1 cellular context compared by ENCODE assay signal in the genomic region with DNA sequence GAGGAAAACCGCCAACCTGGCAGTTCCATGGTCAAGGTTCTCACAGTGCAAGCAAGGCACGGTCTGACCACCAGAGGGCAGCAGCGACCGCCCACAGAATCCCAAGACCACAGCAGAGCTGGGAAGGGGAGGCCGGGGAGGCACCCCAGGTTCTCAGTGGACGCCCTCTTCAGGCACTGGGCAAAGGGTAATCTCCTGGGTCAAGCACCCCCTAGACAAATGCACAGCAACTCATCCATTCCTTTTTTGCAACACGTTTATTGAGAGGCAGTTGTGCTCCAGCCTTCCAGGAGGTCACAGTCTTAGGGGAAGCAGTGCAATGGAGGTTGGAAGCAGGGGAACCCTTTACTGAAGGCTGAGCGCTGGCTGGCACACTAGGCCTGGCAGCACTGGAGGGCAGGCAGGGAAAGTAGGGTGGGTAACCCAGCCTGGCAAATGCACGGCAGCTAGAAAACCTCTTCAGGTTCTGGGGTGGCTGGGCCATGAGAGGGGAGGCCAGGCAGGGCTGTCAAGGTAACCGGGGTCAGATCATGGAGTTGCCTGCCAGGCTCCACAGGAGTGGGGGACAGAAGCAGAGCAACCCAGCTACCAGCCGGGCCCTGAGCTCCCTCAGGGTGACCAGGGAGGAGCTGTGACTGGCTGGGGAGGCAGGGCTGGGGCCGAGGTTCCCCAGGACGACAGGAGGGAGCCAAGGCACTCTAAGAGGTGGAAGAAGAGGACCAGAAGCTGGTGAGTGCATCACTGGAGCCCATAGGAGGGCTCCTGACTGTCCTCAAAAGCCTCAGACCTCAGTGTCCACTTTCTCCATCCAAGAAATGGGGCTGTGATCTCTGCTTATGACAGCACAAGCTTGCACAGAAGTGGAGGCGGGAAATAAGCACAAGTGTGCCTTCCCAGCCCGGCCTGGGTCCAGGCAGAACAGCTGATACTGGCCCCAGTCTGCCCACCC.
TF ChIP-seq lines count a peak whose summit lies in the region.

No MANE protein-coding gene starts in this region.

TF ChIP-seq in HepG2, 621 proteins besides CTCF, POLR2A, EP300 and RAD21 (continued from another document and continues in another):
- TF ChIP-seq AGO2 (optimal IDR thresholded peaks at IDR 0.05; ENCODE audit: low read depth, low read length), result peak; percentile 44
- TF ChIP-seq, protein P1, sequence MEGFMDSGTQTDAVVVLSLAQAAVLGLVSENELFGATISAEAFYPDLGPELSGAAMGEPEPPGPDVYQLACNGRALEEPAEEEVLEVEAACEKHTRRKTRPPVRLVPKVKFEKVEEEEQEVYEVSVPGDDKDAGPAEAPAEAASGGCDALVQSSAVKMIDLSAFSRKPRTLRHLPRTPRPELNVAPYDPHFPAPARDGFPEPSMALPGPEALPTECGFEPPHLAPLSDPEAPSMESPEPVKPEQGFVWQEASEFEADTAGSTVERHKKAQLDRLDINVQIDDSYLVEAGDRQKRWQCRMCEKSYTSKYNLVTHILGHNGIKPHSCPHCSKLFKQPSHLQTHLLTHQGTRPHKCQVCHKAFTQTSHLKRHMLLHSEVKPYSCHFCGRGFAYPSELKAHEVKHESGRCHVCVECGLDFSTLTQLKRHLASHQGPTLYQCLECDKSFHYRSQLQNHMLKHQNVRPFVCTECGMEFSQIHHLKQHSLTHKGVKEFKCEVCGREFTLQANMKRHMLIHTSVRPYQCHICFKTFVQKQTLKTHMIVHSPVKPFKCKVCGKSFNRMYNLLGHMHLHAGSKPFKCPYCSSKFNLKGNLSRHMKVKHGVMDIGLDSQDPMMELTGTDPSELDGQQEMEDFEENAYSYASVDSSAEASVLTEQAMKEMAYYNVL (CRISPR knock-in tag; IDR thresholded peaks at IDR 0.05; ENCODE audit: borderline replicate concordance), result no peak
- peak; percentile 47; the same call in 1 of the 2 replicates for TF ChIP-seq IRF2 (CRISPR knock-in tag; IDR thresholded peaks at IDR 0.05)
- peak; percentile 5 for TF ChIP-seq SRSF1 (optimal IDR thresholded peaks at IDR 0.05; ENCODE audit: low read depth, low read length)
- peak; percentile 92 for TF ChIP-seq KDM3A (CRISPR knock-in tag; IDR thresholded peaks at IDR 0.05; ENCODE audit: low read depth)
- TF ChIP-seq ZNF652 (CRISPR knock-in tag; IDR thresholded peaks at IDR 0.05; ENCODE audit: borderline replicate concordance, low read depth), result no peak; the same call in 1 of the 2 replicates
- no peak for TF ChIP-seq ZNF776 (CRISPR knock-in tag; IDR thresholded peaks at IDR 0.05)
- peak; percentile 70; the same call in 1 of the 2 replicates for TF ChIP-seq ZFP37 (CRISPR knock-in tag; IDR thresholded peaks at IDR 0.05; ENCODE audit: borderline replicate concordance)
- TF ChIP-seq, protein P2, sequence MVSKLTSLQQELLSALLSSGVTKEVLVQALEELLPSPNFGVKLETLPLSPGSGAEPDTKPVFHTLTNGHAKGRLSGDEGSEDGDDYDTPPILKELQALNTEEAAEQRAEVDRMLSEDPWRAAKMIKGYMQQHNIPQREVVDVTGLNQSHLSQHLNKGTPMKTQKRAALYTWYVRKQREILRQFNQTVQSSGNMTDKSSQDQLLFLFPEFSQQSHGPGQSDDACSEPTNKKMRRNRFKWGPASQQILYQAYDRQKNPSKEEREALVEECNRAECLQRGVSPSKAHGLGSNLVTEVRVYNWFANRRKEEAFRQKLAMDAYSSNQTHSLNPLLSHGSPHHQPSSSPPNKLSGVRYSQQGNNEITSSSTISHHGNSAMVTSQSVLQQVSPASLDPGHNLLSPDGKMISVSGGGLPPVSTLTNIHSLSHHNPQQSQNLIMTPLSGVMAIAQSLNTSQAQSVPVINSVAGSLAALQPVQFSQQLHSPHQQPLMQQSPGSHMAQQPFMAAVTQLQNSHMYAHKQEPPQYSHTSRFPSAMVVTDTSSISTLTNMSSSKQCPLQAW (CRISPR knock-in tag; IDR thresholded peaks at IDR 0.05), result peak; percentile 47
- peak; percentile 75; the same call in 1 of the 2 replicates for TF ChIP-seq ZNF747 (CRISPR knock-in tag; IDR thresholded peaks at IDR 0.05; ENCODE audit: borderline replicate concordance)
- peak; percentile 35; the same call in 1 of the 2 replicates for TF ChIP-seq HDAC1 (CRISPR knock-in tag; IDR thresholded peaks at IDR 0.05)
- no peak for TF ChIP-seq NONO (IDR thresholded peaks at IDR 0.05)
- peak; percentile 56 for TF ChIP-seq NONO (CRISPR knock-in tag; conservative IDR thresholded peaks at IDR 0.05)
- TF ChIP-seq NFKB2 (CRISPR knock-in tag; IDR thresholded peaks at IDR 0.05; ENCODE audit: borderline replicate concordance), result peak; percentile 34; the same call in 1 of the 2 replicates
- 0 out of 2 replicates have a peak, but pooled peaks have one; percentile 15 for TF ChIP-seq ZNF619 (CRISPR knock-in tag; IDR thresholded peaks at IDR 0.05)
- TF ChIP-seq JDP2 (CRISPR knock-in tag; IDR thresholded peaks at IDR 0.05; ENCODE audit: borderline replicate concordance), result no peak
- 0 out of 2 replicates have a peak, but pooled peaks have one; percentile 72 for TF ChIP-seq ZNF253 (CRISPR knock-in tag; IDR thresholded peaks at IDR 0.05; ENCODE audit: borderline replicate concordance)
- TF ChIP-seq MYC (CRISPR knock-in tag; IDR thresholded peaks at IDR 0.05; ENCODE audit: borderline replicate concordance), result peak; percentile 52; the same call in 1 of the 2 replicates
- TF ChIP-seq ZC3H4 (CRISPR knock-in tag; IDR thresholded peaks at IDR 0.05; ENCODE audit: borderline replicate concordance), result no peak
- TF ChIP-seq, protein P3, sequence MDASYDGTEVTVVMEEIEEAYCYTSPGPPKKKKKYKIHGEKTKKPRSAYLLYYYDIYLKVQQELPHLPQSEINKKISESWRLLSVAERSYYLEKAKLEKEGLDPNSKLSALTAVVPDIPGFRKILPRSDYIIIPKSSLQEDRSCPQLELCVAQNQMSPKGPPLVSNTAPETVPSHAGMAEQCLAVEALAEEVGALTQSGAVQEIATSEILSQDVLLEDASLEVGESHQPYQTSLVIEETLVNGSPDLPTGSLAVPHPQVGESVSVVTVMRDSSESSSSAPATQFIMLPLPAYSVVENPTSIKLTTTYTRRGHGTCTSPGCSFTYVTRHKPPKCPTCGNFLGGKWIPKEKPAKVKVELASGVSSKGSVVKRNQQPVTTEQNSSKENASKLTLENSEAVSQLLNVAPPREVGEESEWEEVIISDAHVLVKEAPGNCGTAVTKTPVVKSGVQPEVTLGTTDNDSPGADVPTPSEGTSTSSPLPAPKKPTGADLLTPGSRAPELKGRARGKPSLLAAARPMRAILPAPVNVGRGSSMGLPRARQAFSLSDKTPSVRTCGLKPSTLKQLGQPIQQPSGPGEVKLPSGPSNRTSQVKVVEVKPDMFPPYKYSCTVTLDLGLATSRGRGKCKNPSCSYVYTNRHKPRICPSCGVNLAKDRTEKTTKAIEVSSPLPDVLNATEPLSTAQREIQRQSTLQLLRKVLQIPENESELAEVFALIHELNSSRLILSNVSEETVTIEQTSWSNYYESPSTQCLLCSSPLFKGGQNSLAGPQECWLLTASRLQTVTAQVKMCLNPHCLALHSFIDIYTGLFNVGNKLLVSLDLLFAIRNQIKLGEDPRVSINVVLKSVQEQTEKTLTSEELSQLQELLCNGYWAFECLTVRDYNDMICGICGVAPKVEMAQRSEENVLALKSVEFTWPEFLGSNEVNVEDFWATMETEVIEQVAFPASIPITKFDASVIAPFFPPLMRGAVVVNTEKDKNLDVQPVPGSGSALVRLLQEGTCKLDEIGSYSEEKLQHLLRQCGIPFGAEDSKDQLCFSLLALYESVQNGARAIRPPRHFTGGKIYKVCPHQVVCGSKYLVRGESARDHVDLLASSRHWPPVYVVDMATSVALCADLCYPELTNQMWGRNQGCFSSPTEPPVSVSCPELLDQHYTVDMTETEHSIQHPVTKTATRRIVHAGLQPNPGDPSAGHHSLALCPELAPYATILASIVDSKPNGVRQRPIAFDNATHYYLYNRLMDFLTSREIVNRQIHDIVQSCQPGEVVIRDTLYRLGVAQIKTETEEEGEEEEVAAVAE (CRISPR knock-in tag; IDR thresholded peaks at IDR 0.05; ENCODE audit: borderline replicate concordance), result no peak
- peak; percentile 63; the same call in 1 of the 2 replicates for TF ChIP-seq SRY (CRISPR knock-in tag; IDR thresholded peaks at IDR 0.05)
- TF ChIP-seq ZNF891 (CRISPR knock-in tag; IDR thresholded peaks at IDR 0.05), result no peak; the same call in 1 of the 2 replicates
- TF ChIP-seq ZNF263 (CRISPR knock-in tag; IDR thresholded peaks at IDR 0.05), result peak; percentile 60; the same call in 1 of the 2 replicates
- TF ChIP-seq ZMYM4 (CRISPR knock-in tag; IDR thresholded peaks at IDR 0.05), result peak; percentile 54; the same call in 1 of the 2 replicates
- no peak for TF ChIP-seq ZNF432 (CRISPR knock-in tag; IDR thresholded peaks at IDR 0.05; ENCODE audit: borderline replicate concordance)
- TF ChIP-seq, protein P4, sequence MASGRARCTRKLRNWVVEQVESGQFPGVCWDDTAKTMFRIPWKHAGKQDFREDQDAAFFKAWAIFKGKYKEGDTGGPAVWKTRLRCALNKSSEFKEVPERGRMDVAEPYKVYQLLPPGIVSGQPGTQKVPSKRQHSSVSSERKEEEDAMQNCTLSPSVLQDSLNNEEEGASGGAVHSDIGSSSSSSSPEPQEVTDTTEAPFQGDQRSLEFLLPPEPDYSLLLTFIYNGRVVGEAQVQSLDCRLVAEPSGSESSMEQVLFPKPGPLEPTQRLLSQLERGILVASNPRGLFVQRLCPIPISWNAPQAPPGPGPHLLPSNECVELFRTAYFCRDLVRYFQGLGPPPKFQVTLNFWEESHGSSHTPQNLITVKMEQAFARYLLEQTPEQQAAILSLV (CRISPR knock-in tag; IDR thresholded peaks at IDR 0.05; ENCODE audit: borderline replicate concordance), result 0 out of 2 replicates have a peak, but pooled peaks have one; percentile 14
- TF ChIP-seq, protein P5, sequence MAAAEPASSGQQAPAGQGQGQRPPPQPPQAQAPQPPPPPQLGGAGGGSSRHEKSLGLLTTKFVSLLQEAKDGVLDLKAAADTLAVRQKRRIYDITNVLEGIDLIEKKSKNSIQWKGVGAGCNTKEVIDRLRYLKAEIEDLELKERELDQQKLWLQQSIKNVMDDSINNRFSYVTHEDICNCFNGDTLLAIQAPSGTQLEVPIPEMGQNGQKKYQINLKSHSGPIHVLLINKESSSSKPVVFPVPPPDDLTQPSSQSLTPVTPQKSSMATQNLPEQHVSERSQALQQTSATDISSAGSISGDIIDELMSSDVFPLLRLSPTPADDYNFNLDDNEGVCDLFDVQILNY (CRISPR knock-in tag; conservative IDR thresholded peaks at IDR 0.05), result 0 out of 2 replicates have a peak, but pooled peaks have one; percentile 8
- TF ChIP-seq, protein P6, sequence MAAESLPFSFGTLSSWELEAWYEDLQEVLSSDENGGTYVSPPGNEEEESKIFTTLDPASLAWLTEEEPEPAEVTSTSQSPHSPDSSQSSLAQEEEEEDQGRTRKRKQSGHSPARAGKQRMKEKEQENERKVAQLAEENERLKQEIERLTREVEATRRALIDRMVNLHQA (CRISPR knock-in tag; IDR thresholded peaks at IDR 0.05), result no peak
- TF ChIP-seq ZNF256 (CRISPR knock-in tag; conservative IDR thresholded peaks at IDR 0.05), result no peak
- TF ChIP-seq, protein P7, sequence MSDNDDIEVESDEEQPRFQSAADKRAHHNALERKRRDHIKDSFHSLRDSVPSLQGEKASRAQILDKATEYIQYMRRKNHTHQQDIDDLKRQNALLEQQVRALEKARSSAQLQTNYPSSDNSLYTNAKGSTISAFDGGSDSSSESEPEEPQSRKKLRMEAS (IDR thresholded peaks at IDR 0.05), result no peak
- no peak for TF ChIP-seq SP2 (CRISPR knock-in tag; IDR thresholded peaks at IDR 0.05)
- TF ChIP-seq, protein P8, sequence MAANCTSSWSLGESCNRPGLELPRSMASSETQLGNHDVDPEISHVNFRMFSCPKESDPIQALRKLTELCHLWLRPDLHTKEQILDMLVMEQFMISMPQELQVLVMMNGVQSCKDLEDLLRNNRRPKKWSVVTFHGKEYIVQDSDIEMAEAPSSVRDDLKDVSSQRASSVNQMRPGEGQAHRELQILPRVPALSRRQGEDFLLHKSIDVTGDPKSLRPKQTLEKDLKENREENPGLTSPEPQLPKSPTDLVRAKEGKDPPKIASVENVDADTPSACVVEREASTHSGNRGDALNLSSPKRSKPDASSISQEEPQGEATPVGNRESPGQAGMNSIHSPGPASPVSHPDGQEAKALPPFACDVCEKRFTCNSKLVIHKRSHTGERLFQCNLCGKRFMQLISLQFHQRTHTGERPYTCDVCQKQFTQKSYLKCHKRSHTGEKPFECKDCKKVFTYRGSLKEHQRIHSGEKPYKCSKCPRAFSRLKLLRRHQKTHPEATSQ (CRISPR knock-in tag; IDR thresholded peaks at IDR 0.05; ENCODE audit: borderline replicate concordance), result no peak
- peak; percentile 92 for TF ChIP-seq STAG1 (CRISPR knock-in tag; IDR thresholded peaks at IDR 0.05)
- peak; percentile 44; the same call in 1 of the 2 replicates for TF ChIP-seq HNF4A (CRISPR knock-in tag; IDR thresholded peaks at IDR 0.05)
- peak; percentile 37; the same call in 1 of the 2 replicates for TF ChIP-seq SIN3B (IDR thresholded peaks at IDR 0.05; ENCODE audit: low read length)
- TF ChIP-seq FOXA1 (IDR thresholded peaks at IDR 0.05), result no peak
- 0 out of 2 replicates have a peak, but pooled peaks have one; percentile 6 for TF ChIP-seq FOXA1 (CRISPR knock-in tag; IDR thresholded peaks at IDR 0.05)
- TF ChIP-seq, protein P9, sequence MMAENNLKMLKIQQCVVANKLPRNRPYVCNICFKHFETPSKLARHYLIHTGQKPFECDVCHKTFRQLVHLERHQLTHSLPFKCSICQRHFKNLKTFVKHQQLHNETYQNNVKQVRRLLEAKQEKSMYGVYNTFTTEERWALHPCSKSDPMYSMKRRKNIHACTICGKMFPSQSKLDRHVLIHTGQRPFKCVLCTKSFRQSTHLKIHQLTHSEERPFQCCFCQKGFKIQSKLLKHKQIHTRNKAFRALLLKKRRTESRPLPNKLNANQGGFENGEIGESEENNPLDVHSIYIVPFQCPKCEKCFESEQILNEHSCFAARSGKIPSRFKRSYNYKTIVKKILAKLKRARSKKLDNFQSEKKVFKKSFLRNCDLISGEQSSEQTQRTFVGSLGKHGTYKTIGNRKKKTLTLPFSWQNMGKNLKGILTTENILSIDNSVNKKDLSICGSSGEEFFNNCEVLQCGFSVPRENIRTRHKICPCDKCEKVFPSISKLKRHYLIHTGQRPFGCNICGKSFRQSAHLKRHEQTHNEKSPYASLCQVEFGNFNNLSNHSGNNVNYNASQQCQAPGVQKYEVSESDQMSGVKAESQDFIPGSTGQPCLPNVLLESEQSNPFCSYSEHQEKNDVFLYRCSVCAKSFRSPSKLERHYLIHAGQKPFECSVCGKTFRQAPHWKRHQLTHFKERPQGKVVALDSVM (CRISPR knock-in tag; IDR thresholded peaks at IDR 0.05), result peak; percentile 93
- peak; percentile 81 for TF ChIP-seq GATAD2A (CRISPR knock-in tag; IDR thresholded peaks at IDR 0.05)
- TF ChIP-seq, protein P10, sequence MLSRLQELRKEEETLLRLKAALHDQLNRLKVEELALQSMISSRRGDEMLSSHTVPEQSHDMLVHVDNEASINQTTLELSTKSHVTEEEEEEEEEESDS (CRISPR knock-in tag; IDR thresholded peaks at IDR 0.05; ENCODE audit: borderline replicate concordance), result no peak
- TF ChIP-seq MAFK (conservative IDR thresholded peaks at IDR 0.05 in 1 of 2, IDR thresholded peaks at IDR 0.05 in 1 of 2; ENCODE audit: low read length in 2 of 2), result peak; percentile 67 to 89
- no peak for TF ChIP-seq ZNF260 (CRISPR knock-in tag; IDR thresholded peaks at IDR 0.05; ENCODE audit: borderline replicate concordance, low read depth)
- 0 out of 2 replicates have a peak, but pooled peaks have one; percentile 72 for TF ChIP-seq CENPT (CRISPR knock-in tag; IDR thresholded peaks at IDR 0.05; ENCODE audit: low read depth)
- TF ChIP-seq ZNF629 (CRISPR knock-in tag; conservative IDR thresholded peaks at IDR 0.05), result peak; percentile 84
